ENCODE assay signal across 18 cellular contexts in genomic region chr6:125827788-125828313, GRCh38. TPM values are rescaled to one million over a fixed set of nuclear protein-coding genes. Genes with fewer than 3 reads are reported as not detected.
A peak's percentile ranks its signal among the peaks of the same experiment; 100 is the strongest.
DNase-seq lines count a peak whose midpoint lies in the region; ATAC-seq, FAIRE-seq and TF ChIP-seq lines count a peak whose summit lies in the region.
"Had no signal": no experiment of that assay in that cellular context is flagged by ENCODE, and none has a peak within 500 bp of the region (broad histone marks: within the 10 kb centered on the region; RNA-seq: fewer than 3 reads in every experiment).

No MANE protein-coding gene starts in this region.

- no peaks in the 10 kb centered on the region for H3K36me3 ChIP-seq in vagina
- no peaks in the 10 kb centered on the region for H3K36me3 ChIP-seq in kidney (ENCODE audit: control insufficient read depth in 1 of 2, insufficient read depth in 2 of 2, low read length in 2 of 2)

- peak overlapping the region; percentile 10 for H3K27ac Mint-ChIP-seq in activated naive CD4-positive, alpha-beta T cell treated with anti-CD3 and anti-CD28 coated beads, Interleukin-2, amount 50 U/mL, for 24 hours
- H3K27ac Mint-ChIP-seq in activated naive CD4-positive, alpha-beta T cell treated with anti-CD3 and anti-CD28 coated beads, Interleukin-2, amount 50 U/mL, for 72 hours, result no peak overlapping the region
- H3K27ac Mint-ChIP-seq in T-cell (peak overlapping the region; percentile 88 to 90), glutamatergic neuron (ENCODE audit: unreplicated experiment) (peak overlapping the region; percentile 4)
- H3K27ac Mint-ChIP-seq: nephron had no signal

- no peaks in the 10 kb centered on the region for H3K27me3 ChIP-seq in vagina

- H3K4me3 ChIP-seq in vagina (no peak overlapping the region), kidney (ENCODE audit: low read length in 2 of 2) (no peak overlapping the region)
- H3K4me3 ChIP-seq: skin epidermis had no signal

- H3K4me3 Mint-ChIP-seq in activated naive CD4-positive, alpha-beta T cell treated with anti-CD3 and anti-CD28 coated beads, Interleukin-2, amount 50 U/mL, for 24 hours, result no peak overlapping the region
- H3K4me3 Mint-ChIP-seq in T-cell (peak overlapping the region in 1 of 3 donors; percentile 0), glutamatergic neuron (ENCODE audit: unreplicated experiment) (no peak overlapping the region)
- H3K4me3 Mint-ChIP-seq: nephron had no signal

- H3K36me3 Mint-ChIP-seq in activated naive CD4-positive, alpha-beta T cell treated with anti-CD3 and anti-CD28 coated beads, Interleukin-2, amount 50 U/mL, for 24 hours, result peaks cover 12% of the 10 kb centered on the region
- peaks cover 0 to 5% of the 10 kb centered on the region in 2 donors for H3K36me3 Mint-ChIP-seq in activated naive CD4-positive, alpha-beta T cell treated with anti-CD3 and anti-CD28 coated beads, Interleukin-2, amount 50 U/mL, for 72 hours
- H3K36me3 Mint-ChIP-seq in T-cell, result peaks cover 20% of the 10 kb centered on the region
- H3K36me3 Mint-ChIP-seq in glutamatergic neuron (ENCODE audit: unreplicated experiment), result no peaks in the 10 kb centered on the region

- FAIRE-seq in kidney (lab: Jason Lieb, UNC), result no peak
- FAIRE-seq: colon had no signal

- no peaks in the 10 kb centered on the region for H3K9me3 Mint-ChIP-seq in activated naive CD4-positive, alpha-beta T cell treated with anti-CD3 and anti-CD28 coated beads, Interleukin-2, amount 50 U/mL, for 24 hours
- H3K9me3 Mint-ChIP-seq in activated naive CD4-positive, alpha-beta T cell treated with anti-CD3 and anti-CD28 coated beads, Interleukin-2, amount 50 U/mL, for 72 hours, result peaks cover 0 to 3% of the 10 kb centered on the region in 2 donors
- H3K9me3 Mint-ChIP-seq in T-cell (peaks cover 0 to 4% (median 0%) of the 10 kb centered on the region in 3 donors), glutamatergic neuron (ENCODE audit: unreplicated experiment) (peaks cover 8% of the 10 kb centered on the region)
- H3K9me3 Mint-ChIP-seq: nephron had no signal

- no peaks in the 10 kb centered on the region for H3K27me3 Mint-ChIP-seq in activated naive CD4-positive, alpha-beta T cell treated with anti-CD3 and anti-CD28 coated beads, Interleukin-2, amount 50 U/mL, for 24 hours
- H3K27me3 Mint-ChIP-seq in T-cell (no peaks in the 10 kb centered on the region), glutamatergic neuron (ENCODE audit: unreplicated experiment) (peaks cover 1% of the 10 kb centered on the region)

- TF ChIP-seq POLR2A in vagina (IDR thresholded peaks at IDR 0.05), result no peak

- POLR2A ChIA-PET in T-cell (lab: Charles Lee), result no interaction called here

- H3K27ac ChIP-seq in vagina (peak overlapping the region; percentile 23), kidney (ENCODE audit: low read depth in 2 of 2, low read length in 2 of 2) (no peak overlapping the region)

- H3K9me3 ChIP-seq in vagina, result no peaks in the 10 kb centered on the region
- no peaks in the 10 kb centered on the region for H3K9me3 ChIP-seq in kidney (ENCODE audit: control insufficient read depth in 1 of 2, low read length in 2 of 2)

- H3K4me1 ChIP-seq in vagina (peaks cover 14% of the 10 kb centered on the region), kidney (ENCODE audit: control insufficient read depth in 1 of 2, insufficient read depth in 1 of 2, low read depth in 1 of 2, low read length in 2 of 2) (peaks cover 5 to 21% of the 10 kb centered on the region in 2 donors)

- ATAC-seq in activated naive CD4-positive, alpha-beta T cell treated with anti-CD3 and anti-CD28 coated beads, Interleukin-2, amount 50 U/mL, for 72 hours, result no peak
- ATAC-seq in T-cell (replicated peaks in 1 of 4) (no peak), HG03095 (IDR thresholded peaks at IDR 0.05; ENCODE audit: unreplicated experiment) (no peak)

- H3K4me1 Mint-ChIP-seq in activated naive CD4-positive, alpha-beta T cell treated with anti-CD3 and anti-CD28 coated beads, Interleukin-2, amount 50 U/mL, for 24 hours, result peaks cover 66% of the 10 kb centered on the region
- H3K4me1 Mint-ChIP-seq in T-cell, result peaks cover 62 to 71% (median 64%) of the 10 kb centered on the region in 3 donors
- H3K4me1 Mint-ChIP-seq in glutamatergic neuron (ENCODE audit: low read depth, unreplicated experiment), result peaks cover 25% of the 10 kb centered on the region
- H3K4me1 Mint-ChIP-seq: nephron had no signal

- TF ChIP-seq CTCF in glutamatergic neuron (IDR thresholded peaks at IDR 0.05; ENCODE audit: partially characterized antibody, unreplicated experiment) (no peak), vagina (IDR thresholded peaks at IDR 0.05) (no peak), kidney (IDR thresholded peaks at IDR 0.05; ENCODE audit: borderline replicate concordance, extremely low read depth, insufficient read depth) (no peak)

- CTCF ChIA-PET in T-cell (lab: Charles Lee), result interaction anchor here in 1 of 2 donors (0.7 kb wide), 1 partner anchor 128 kb away, joined by 3 read pairs; the partner anchor contains the start of gene HINT3

- no peak for DNase-seq in activated naive CD4-positive, alpha-beta T cell treated with anti-CD3 and anti-CD28 coated beads, Interleukin-2, amount 50 U/mL, for 72 hours (ENCODE audit: low spot score in 2 of 2)
- DNase-seq in T-cell (no peak), glutamatergic neuron (no peak), vagina (ENCODE audit: extremely low spot score in 2 of 2) (no peak), kidney (no peak), GDM1 (lab: John Stamatoyannopoulos, UW) (no peak)
- DNase-seq: activated CD4-positive, alpha-beta T cell treated with anti-CD3 and anti-CD28 coated beads, Interleukin-2, amount 50 U/mL, for 48 hours; activated naive CD4-positive, alpha-beta T cell treated with Interleukin-2 at 50 U/mL for 16 hours; activated T-cell treated with anti-CD3 and anti-CD28 coated beads, Interleukin-2, amount 50 U/mL, for 1 hour; kidney glomerular epithelial cell; NCI-H1694 treated with DMSO at 0.1 percent for 48 hours; posterior cingulate gyrus; stimulated activated CD4-positive, alpha-beta T cell treated with anti-CD3 and anti-CD28 coated beads, Interleukin-4, amount 100 ng/mL, for 24 hours had no signal

- no peak overlapping the region for H3K9ac ChIP-seq in kidney (ENCODE audit: low read length in 2 of 2)

- intact Hi-C loops in vagina (cut with DNase I), result no loop called here
- intact Hi-C loops in kidney (cut with DNase I), result no loop called here

RNA-seq across cellular contexts. Expression of gene NCOA7, which starts 37.1 kb away (rescaled TPM):
- total RNA-seq in activated naive CD4-positive, alpha-beta T cell treated with anti-CD3 and anti-CD28 coated beads, Interleukin-2, amount 50 U/mL, for 72 hours, result 10 to 100 TPM; 50.8 to 58.8 TPM
- total RNA-seq in T-cell (10 to 100 TPM; 40.3 to 51.6 (median 46.4) TPM), glutamatergic neuron (ENCODE audit: unreplicated experiment) (23.5 TPM), vagina (48.6 TPM), kidney (135 TPM)
- polyA plus RNA-seq in kidney (ENCODE audit: insufficient read depth, low read depth, low replicate concordance), result 21.0 TPM

Comparison
In these comparisons a context has a peak if more than half of its experiments do, and no peak if none do; other contexts are left out.
1. H3K27ac Mint-ChIP-seq: peak in activated naive CD4-positive, alpha-beta T cell treated with anti-CD3 and anti-CD28 coated beads, Interleukin-2, amount 50 U/mL, for 24 hours (single experiment), T-cell (2 of 2) and glutamatergic neuron (single experiment); none in activated naive CD4-positive, alpha-beta T cell treated with anti-CD3 and anti-CD28 coated beads, Interleukin-2, amount 50 U/mL, for 72 hours (0 of 2).